ENCODE assay signal across 8 cellular contexts in genomic region chr15:34580251-34581042, GRCh38. TPM values are rescaled to one million over a fixed set of nuclear protein-coding genes. Genes with fewer than 3 reads are reported as not detected.
DNase-seq lines count a peak whose midpoint lies in the region; ATAC-seq and TF ChIP-seq lines count a peak whose summit lies in the region.
"Not testable (repeated sequence)": the region's sequence is repeated elsewhere in the genome, so short reads cannot be mapped to it uniquely, and the experiment has no call there.

No MANE protein-coding gene starts in this region.

- intact Hi-C loops in CD8-positive, alpha-beta T cell (cut with DNase I, micrococcal nuclease), result loop anchor here (5.0 to 10.0 kb wide), 4 partner anchors 407 to 964 kb away; partner anchors contain the start of genes AVEN (in 1 of the 2), DPH6 (in 1 of the 2), EMC7 (in 1 of the 2) and PGBD4 (in 1 of the 2)
- intact Hi-C loops in activated T-helper 2 cell treated with anti-CD3 and anti-CD28 coated beads, Interferon-gamma antibody, Interleukin-2, Interleukin-4, amounts not matched to agents 10 μg/mL and 5 μg/mL and 100 μg/mL, durations not matched to agents 14 hours and 24 hours and 36 hours (cut with micrococcal nuclease), result loop anchor here (5.0 to 10.0 kb wide), 3 partner anchors 143 to 546 kb away; partner anchors contain the start of genes AVEN, GOLGA8A and SLC12A6
- intact Hi-C loops in mammary epithelial cell (cut with micrococcal nuclease) (loop anchor here (10.0 kb wide), 1 partner anchor 56 kb away; no protein-coding TSS in a partner anchor), left cardiac atrium (cut with DNase I) (loop anchor here in 1 of 2 donors (10.0 kb wide), 1 partner anchor 516 kb away; no protein-coding TSS in a partner anchor)

- H2AFZ ChIP-seq in mammary epithelial cell (ENCODE audit: low read depth, low read length), result not testable (repeated sequence)

- 57% methylated on average over 1 of the region's 15 CpGs for WGBS in mammary epithelial cell (ENCODE audit: low coverage, missing lambda C conversion rate)

- POLR2A ChIA-PET in CD8-positive, alpha-beta T cell (lab: Charles Lee), result not testable (repeated sequence)

- TF ChIP-seq CTCF in CD8-positive, alpha-beta T cell (IDR thresholded peaks at IDR 0.05); RWPE2 (IDR thresholded peaks at IDR 0.05; ENCODE audit: poor library complexity, severe bottlenecking); mammary epithelial cell (conservative IDR thresholded peaks at IDR 0.05 in 1 of 2, IDR thresholded peaks at IDR 0.05 in 1 of 2; ENCODE audit: extremely low read depth in 1 of 2, insufficient read depth in 1 of 2, low read depth in 1 of 2, low read length in 2 of 2); neural crest cell (conservative IDR thresholded peaks at IDR 0.05): not testable (repeated sequence)

- H3K4me3 Mint-ChIP-seq in CD8-positive, alpha-beta T cell, result peak overlapping the region; percentile 26
- peak overlapping the region; percentile 95 for H3K4me3 Mint-ChIP-seq in activated T-helper 2 cell treated with anti-CD3 and anti-CD28 coated beads, Interferon-gamma antibody, Interleukin-2, Interleukin-4, amounts not matched to agents 10 μg/mL and 5 μg/mL and 100 μg/mL, durations not matched to agents 14 hours and 24 hours and 36 hours (ENCODE audit: low read depth)
- peak overlapping the region; percentile 62 for H3K4me3 Mint-ChIP-seq in neural crest cell
- H3K4me3 Mint-ChIP-seq in stimulated activated naive CD8-positive, alpha-beta T cell treated with anti-CD3 and anti-CD28 coated beads, Interleukin-15, Interleukin-2, amounts not matched to agents 100 ng/mL and 50 ng/mL, for 24 hours, result peak overlapping the region; percentile 91

- CTCF ChIA-PET in CD8-positive, alpha-beta T cell (lab: Charles Lee); mammary epithelial cell (lab: Charles Lee; ENCODE audit: low non-redundant PET): not testable (repeated sequence)

- H3K4me2 ChIP-seq in mammary epithelial cell (ENCODE audit: insufficient read depth, low read depth, low read length), result peak overlapping the region; percentile 30

- peaks cover 50% of the 10 kb centered on the region for H3K4me1 Mint-ChIP-seq in CD8-positive, alpha-beta T cell (ENCODE audit: low read depth)
- H3K4me1 Mint-ChIP-seq in activated T-helper 2 cell treated with anti-CD3 and anti-CD28 coated beads, Interferon-gamma antibody, Interleukin-2, Interleukin-4, amounts not matched to agents 10 μg/mL and 5 μg/mL and 100 μg/mL, durations not matched to agents 14 hours and 24 hours and 36 hours (ENCODE audit: low read depth), result peaks cover 57% of the 10 kb centered on the region
- H3K4me1 Mint-ChIP-seq in neural crest cell, result not testable (repeated sequence)
- H3K4me1 Mint-ChIP-seq in stimulated activated naive CD8-positive, alpha-beta T cell treated with anti-CD3 and anti-CD28 coated beads, Interleukin-15, Interleukin-2, amounts not matched to agents 100 ng/mL and 50 ng/mL, for 24 hours (ENCODE audit: low read depth), result peaks cover 70% of the 10 kb centered on the region

- dilution Hi-C loops in mammary epithelial cell (cut with HindIII; ENCODE audit: low sequenced_read_pairs), result not testable (repeated sequence)

- not testable (repeated sequence) for H4K20me1 ChIP-seq in mammary epithelial cell (ENCODE audit: insufficient read depth, low read length)

- not testable (repeated sequence) for H3K27me3 ChIP-seq in CD8-positive, alpha-beta T cell (ENCODE audit: insufficient read depth, low read length); RWPE2 (ENCODE audit: insufficient read depth, poor library complexity, severe bottlenecking); mammary epithelial cell (ENCODE audit: insufficient read depth, low read length)

- BruUV-seq in mammary epithelial cell (replicated peaks; lab: Mats Ljungman, UMichigan), result not testable (repeated sequence)

- H3K4me1 ChIP-seq in CD8-positive, alpha-beta T cell (ENCODE audit: insufficient read depth, low read length), result peaks cover 16% of the 10 kb centered on the region
- H3K4me1 ChIP-seq in RWPE2 (ENCODE audit: insufficient read depth, poor library complexity, severe bottlenecking), result not testable (repeated sequence)
- peaks cover 21% of the 10 kb centered on the region for H3K4me1 ChIP-seq in mammary epithelial cell (ENCODE audit: insufficient read depth, low read length)

- not testable (repeated sequence) for H3K9me3 ChIP-seq in CD8-positive, alpha-beta T cell (ENCODE audit: low read length); RWPE2 (ENCODE audit: severe bottlenecking); mammary epithelial cell (replicated peaks; ENCODE audit: insufficient read depth, low read length)

- peaks cover 95% of the 10 kb centered on the region for H3K79me2 ChIP-seq in mammary epithelial cell (ENCODE audit: insufficient read depth, low read length)

- H3K27ac ChIP-seq in CD8-positive, alpha-beta T cell (ENCODE audit: low read depth, low read length); RWPE2 (ENCODE audit: poor library complexity, severe bottlenecking); mammary epithelial cell (ENCODE audit: insufficient read depth, low read depth, low read length): not testable (repeated sequence)

- ATAC-seq in CD8-positive, alpha-beta T cell; RWPE2 (ENCODE audit: low read depth): not testable (repeated sequence)
- ATAC-seq in left cardiac atrium, result peak; percentile 63 to 68

- H3K27ac Mint-ChIP-seq in CD8-positive, alpha-beta T cell, result peak overlapping the region; percentile 42
- peak overlapping the region; percentile 47 for H3K27ac Mint-ChIP-seq in activated T-helper 2 cell treated with anti-CD3 and anti-CD28 coated beads, Interferon-gamma antibody, Interleukin-2, Interleukin-4, amounts not matched to agents 10 μg/mL and 5 μg/mL and 100 μg/mL, durations not matched to agents 14 hours and 24 hours and 36 hours
- not testable (repeated sequence) for H3K27ac Mint-ChIP-seq in neural crest cell (ENCODE audit: unreplicated experiment)
- H3K27ac Mint-ChIP-seq in stimulated activated naive CD8-positive, alpha-beta T cell treated with anti-CD3 and anti-CD28 coated beads, Interleukin-15, Interleukin-2, amounts not matched to agents 100 ng/mL and 50 ng/mL, for 24 hours, result peak overlapping the region; percentile 61

- not testable (repeated sequence) for DNase-seq in CD8-positive, alpha-beta T cell; activated T-helper 2 cell treated with anti-CD3 and anti-CD28 coated beads, Interferon-gamma antibody, Interleukin-2, Interleukin-4, amounts not matched to agents 10 μg/mL and 5 μg/mL and 100 μg/mL, durations not matched to agents 14 hours and 24 hours and 36 hours (ENCODE audit: low spot score); mammary epithelial cell; neural crest cell (ENCODE audit: low read depth, low spot score)
- DNase-seq in LHCN-M2 (ENCODE audit: low read depth) (peak; percentile 31), RWPE2 (ENCODE audit: low spot score) (peak; percentile 57), left cardiac atrium (peak; percentile 39)

- in situ Hi-C loops in mammary epithelial cell (cut with MboI; ENCODE audit: low sequenced_read_pairs in 2 of 2), result loop anchor here (25.0 kb wide), 2 partner anchors 343 to 468 kb away; partner anchors contain the start of genes EMC4 (in 2 of the 2), EMC7 (in 2 of the 2) and PGBD4 (in 2 of the 2)

- not testable (repeated sequence) for H3K27me3 Mint-ChIP-seq in CD8-positive, alpha-beta T cell (ENCODE audit: low read depth); activated T-helper 2 cell treated with anti-CD3 and anti-CD28 coated beads, Interferon-gamma antibody, Interleukin-2, Interleukin-4, amounts not matched to agents 10 μg/mL and 5 μg/mL and 100 μg/mL, durations not matched to agents 14 hours and 24 hours and 36 hours (ENCODE audit: low read depth); stimulated activated naive CD8-positive, alpha-beta T cell treated with anti-CD3 and anti-CD28 coated beads, Interleukin-15, Interleukin-2, amounts not matched to agents 100 ng/mL and 50 ng/mL, for 24 hours
- peaks cover 21% of the 10 kb centered on the region for H3K27me3 Mint-ChIP-seq in neural crest cell (ENCODE audit: low read depth)

- H3K4me3 ChIP-seq in CD8-positive, alpha-beta T cell (ENCODE audit: low read depth, low read length); RWPE2 (ENCODE audit: severe bottlenecking); mammary epithelial cell (replicated peaks in 1 of 3; ENCODE audit: insufficient read depth in 1 of 3, low read depth in 2 of 3, low read length in 3 of 3): not testable (repeated sequence)

- H3K9me3 Mint-ChIP-seq in CD8-positive, alpha-beta T cell; activated T-helper 2 cell treated with anti-CD3 and anti-CD28 coated beads, Interferon-gamma antibody, Interleukin-2, Interleukin-4, amounts not matched to agents 10 μg/mL and 5 μg/mL and 100 μg/mL, durations not matched to agents 14 hours and 24 hours and 36 hours; neural crest cell; stimulated activated naive CD8-positive, alpha-beta T cell treated with anti-CD3 and anti-CD28 coated beads, Interleukin-15, Interleukin-2, amounts not matched to agents 100 ng/mL and 50 ng/mL, for 24 hours: not testable (repeated sequence)

- not testable (repeated sequence) for H3K9ac ChIP-seq in mammary epithelial cell (ENCODE audit: insufficient read depth, low read length)

- H3K36me3 ChIP-seq in CD8-positive, alpha-beta T cell (ENCODE audit: insufficient read depth, low read length); RWPE2 (ENCODE audit: low read depth); mammary epithelial cell (ENCODE audit: insufficient read depth, low read length): not testable (repeated sequence)

- not testable (repeated sequence) for H3K36me3 Mint-ChIP-seq in CD8-positive, alpha-beta T cell; neural crest cell (ENCODE audit: low read depth)
- peaks cover 29% of the 10 kb centered on the region for H3K36me3 Mint-ChIP-seq in activated T-helper 2 cell treated with anti-CD3 and anti-CD28 coated beads, Interferon-gamma antibody, Interleukin-2, Interleukin-4, amounts not matched to agents 10 μg/mL and 5 μg/mL and 100 μg/mL, durations not matched to agents 14 hours and 24 hours and 36 hours (ENCODE audit: low read depth)
- H3K36me3 Mint-ChIP-seq in stimulated activated naive CD8-positive, alpha-beta T cell treated with anti-CD3 and anti-CD28 coated beads, Interleukin-15, Interleukin-2, amounts not matched to agents 100 ng/mL and 50 ng/mL, for 24 hours (ENCODE audit: low read depth), result peaks cover 13% of the 10 kb centered on the region

RNA-seq across cellular contexts. Expression of gene GOLGA8B, which starts 3.0 kb away (rescaled TPM):
- total RNA-seq in CD8-positive, alpha-beta T cell, result 100 to 1,000 TPM; 303 to 342 TPM
- total RNA-seq in LHCN-M2 (2014; rRNA removed) (21.3 and 31.9 TPM in 2 replicates), mammary epithelial cell (100 to 1,000 TPM in 1 of 2 donors, 10 to 100 TPM in 1; 66.3 to 109 TPM), left cardiac atrium (10 to 100 TPM; 14.5 to 32.4 TPM), neural crest cell (45.9 and 52.2 TPM in 2 replicates)
- 4.9 TPM for polyA plus RNA-seq in LHCN-M2 (2012)
- total RNA-seq in activated T-helper 2 cell treated with anti-CD3 and anti-CD28 coated beads, Interferon-gamma antibody, Interleukin-2, Interleukin-4, amounts not matched to agents 10 μg/mL and 5 μg/mL and 100 μg/mL, durations not matched to agents 14 hours and 24 hours and 36 hours, result 215 and 222 TPM in 2 replicates
- polyA plus RNA-seq in mammary epithelial cell, result 31.2 TPM
- 57.9 TPM for polyA minus RNA-seq in mammary epithelial cell

Comparison
In these comparisons a context has a peak if more than half of its experiments do, and no peak if none do; other contexts are left out.
1. H3K4me3 Mint-ChIP-seq: peak in every context shown above with its lines; median percentile 95 in activated T-helper 2 cell treated with anti-CD3 and anti-CD28 coated beads, Interferon-gamma antibody, Interleukin-2, Interleukin-4, amounts not matched to agents 10 μg/mL and 5 μg/mL and 100 μg/mL, durations not matched to agents 14 hours and 24 hours and 36 hours; 91 in stimulated activated naive CD8-positive, alpha-beta T cell treated with anti-CD3 and anti-CD28 coated beads, Interleukin-15, Interleukin-2, amounts not matched to agents 100 ng/mL and 50 ng/mL, for 24 hours; 62 in neural crest cell; 26 in CD8-positive, alpha-beta T cell.